9 cellular contexts compared by ENCODE assay signal in genomic region chr1:169680377-169681019, GRCh38. TPM values are rescaled to one million over a fixed set of nuclear protein-coding genes. Genes with fewer than 3 reads are reported as not detected.
DNase-seq lines count a peak whose midpoint lies in the region; ATAC-seq and TF ChIP-seq lines count a peak whose summit lies in the region.
"Had no signal": no experiment of that assay in that cellular context is flagged by ENCODE, and none has a peak within 500 bp of the region (broad histone marks: within the 10 kb centered on the region; RNA-seq: fewer than 3 reads in every experiment).

No MANE protein-coding gene starts in this region.

- no peaks in the 10 kb centered on the region for H3K9me3 ChIP-seq in prostate gland

- in situ Hi-C loops in GM13976 (cut with MboI; ENCODE audit: low sequenced_read_pairs, unreplicated experiment), result no loop called here

- no peaks in the 10 kb centered on the region for H3K9me3 Mint-ChIP-seq in memory B cell

- ATAC-seq in GM21447 (IDR thresholded peaks at IDR 0.05; ENCODE audit: unreplicated experiment) (peak; percentile 60), memory B cell (ENCODE audit: low read depth) (peak; percentile 80)

- DNase-seq in GM13976 (ENCODE audit: low spot score), result peak; percentile 34
- DNase-seq in NCI-H69 (lab: John Stamatoyannopoulos, UW), result peak; percentile 49
- peak in 1 of 2 donors; percentile 13 for DNase-seq in memory B cell (ENCODE audit: low spot score in 2 of 2)
- DNase-seq in foreskin melanocyte, result no peak
- no peak for DNase-seq in NCI-H146 treated with DMSO at 0.1 percent for 48 hours (lab: John Stamatoyannopoulos, UW; ENCODE audit: unreplicated experiment)
- no peak for DNase-seq in HUDEP-2 (lab: John Stamatoyannopoulos, UW; ENCODE audit: unreplicated experiment in 76 of 76)
- no peak for DNase-seq in prostate gland (ENCODE audit: low spot score)

- no peak overlapping the region for H3K4me3 ChIP-seq in prostate gland

- TF ChIP-seq POLR2A in prostate gland (IDR thresholded peaks at IDR 0.05), result no peak

- intact Hi-C loops in prostate gland (cut with DNase I), result no loop called here

- no peak overlapping the region for H3K27ac Mint-ChIP-seq in memory B cell

- no peaks in the 10 kb centered on the region for H3K4me1 ChIP-seq in prostate gland (replicated peaks)

- H3K27me3 Mint-ChIP-seq in memory B cell, result no peaks in the 10 kb centered on the region

- no peaks in the 10 kb centered on the region for H3K27me3 ChIP-seq in prostate gland (replicated peaks; ENCODE audit: insufficient read depth)

- TF ChIP-seq CTCF in GM13976 (IDR thresholded peaks at IDR 0.05; ENCODE audit: borderline replicate concordance, control extremely low read depth, extremely low read depth, insufficient read depth, missing control alignments), result no peak
- no peak for TF ChIP-seq CTCF in prostate gland (IDR thresholded peaks at IDR 0.05)

- no peaks in the 10 kb centered on the region for H3K36me3 Mint-ChIP-seq in memory B cell

- 65% methylated on average over 6 of the region's 6 CpGs for WGBS in prostate gland

- peak overlapping the region; percentile 53 for H3K4me3 Mint-ChIP-seq in memory B cell

- no peaks in the 10 kb centered on the region for H3K36me3 ChIP-seq in prostate gland

- peaks cover 40% of the 10 kb centered on the region for H3K4me1 Mint-ChIP-seq in memory B cell

- H3K27ac ChIP-seq in prostate gland, result no peak overlapping the region

RNA-seq across cellular contexts. Expression of gene SELL, which starts 30.9 kb away (rescaled TPM):
- 1 to 10 TPM; 1.3 to 4.8 TPM for total RNA-seq in prostate gland

RNA-seq across cellular contexts. Expression of gene SELP, which starts 50.6 kb away (rescaled TPM):
- total RNA-seq in prostate gland, result 10 to 100 TPM in 1 of 2 donors, 1 to 10 TPM in 1; 9.1 to 10.8 TPM

RNA-seq across cellular contexts. Expression of gene SELE, which starts 53.4 kb away (rescaled TPM):
- 1 to 10 TPM; 1.7 to 3.0 TPM for total RNA-seq in prostate gland
- total RNA-seq: activated CD8-positive, alpha-beta memory T cell treated with anti-CD3 and anti-CD28 coated beads for 36 hours had no signal

Comparison
In these comparisons a context has a peak if more than half of its experiments do, and no peak if none do; other contexts are left out.
1. DNase-seq: peak in GM13976 (single experiment) and NCI-H69 (single experiment); none in foreskin melanocyte (single experiment), NCI-H146 treated with DMSO at 0.1 percent for 48 hours (single experiment), HUDEP-2 (0 of 76) and prostate gland (single experiment).